ENCODE assay signal across 1 cellular context in genomic region chr2:20578895-20579825, GRCh38.
TF ChIP-seq lines count a peak whose summit lies in the region.

No MANE protein-coding gene starts in this region.

TF ChIP-seq in K562, 482 proteins besides CTCF, POLR2A, EP300 and RAD21 (continued from another document and continues in another):
- TF ChIP-seq, protein P1, sequence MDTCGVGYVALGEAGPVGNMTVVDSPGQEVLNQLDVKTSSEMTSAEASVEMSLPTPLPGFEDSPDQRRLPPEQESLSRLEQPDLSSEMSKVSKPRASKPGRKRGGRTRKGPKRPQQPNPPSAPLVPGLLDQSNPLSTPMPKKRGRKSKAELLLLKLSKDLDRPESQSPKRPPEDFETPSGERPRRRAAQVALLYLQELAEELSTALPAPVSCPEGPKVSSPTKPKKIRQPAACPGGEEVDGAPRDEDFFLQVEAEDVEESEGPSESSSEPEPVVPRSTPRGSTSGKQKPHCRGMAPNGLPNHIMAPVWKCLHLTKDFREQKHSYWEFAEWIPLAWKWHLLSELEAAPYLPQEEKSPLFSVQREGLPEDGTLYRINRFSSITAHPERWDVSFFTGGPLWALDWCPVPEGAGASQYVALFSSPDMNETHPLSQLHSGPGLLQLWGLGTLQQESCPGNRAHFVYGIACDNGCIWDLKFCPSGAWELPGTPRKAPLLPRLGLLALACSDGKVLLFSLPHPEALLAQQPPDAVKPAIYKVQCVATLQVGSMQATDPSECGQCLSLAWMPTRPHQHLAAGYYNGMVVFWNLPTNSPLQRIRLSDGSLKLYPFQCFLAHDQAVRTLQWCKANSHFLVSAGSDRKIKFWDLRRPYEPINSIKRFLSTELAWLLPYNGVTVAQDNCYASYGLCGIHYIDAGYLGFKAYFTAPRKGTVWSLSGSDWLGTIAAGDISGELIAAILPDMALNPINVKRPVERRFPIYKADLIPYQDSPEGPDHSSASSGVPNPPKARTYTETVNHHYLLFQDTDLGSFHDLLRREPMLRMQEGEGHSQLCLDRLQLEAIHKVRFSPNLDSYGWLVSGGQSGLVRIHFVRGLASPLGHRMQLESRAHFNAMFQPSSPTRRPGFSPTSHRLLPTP (IDR thresholded peaks at IDR 0.05; ENCODE audit: borderline replicate concordance, extremely low read depth, insufficient read length), result no peak
- no peak for TF ChIP-seq SNRNP70 (optimal IDR thresholded peaks at IDR 0.05; ENCODE audit: low read depth, low read length)
- TF ChIP-seq COPS2 (conservative IDR thresholded peaks at IDR 0.05), result no peak
- no peak for TF ChIP-seq FOXP1 (CRISPR knock-in tag; IDR thresholded peaks at IDR 0.05)
- TF ChIP-seq NFATC3 (IDR thresholded peaks at IDR 0.05), result no peak
- peak; percentile 68; the same call in 1 of the 2 replicates for TF ChIP-seq GATAD2B (IDR thresholded peaks at IDR 0.05; ENCODE audit: borderline replicate concordance)
- TF ChIP-seq, protein P2, sequence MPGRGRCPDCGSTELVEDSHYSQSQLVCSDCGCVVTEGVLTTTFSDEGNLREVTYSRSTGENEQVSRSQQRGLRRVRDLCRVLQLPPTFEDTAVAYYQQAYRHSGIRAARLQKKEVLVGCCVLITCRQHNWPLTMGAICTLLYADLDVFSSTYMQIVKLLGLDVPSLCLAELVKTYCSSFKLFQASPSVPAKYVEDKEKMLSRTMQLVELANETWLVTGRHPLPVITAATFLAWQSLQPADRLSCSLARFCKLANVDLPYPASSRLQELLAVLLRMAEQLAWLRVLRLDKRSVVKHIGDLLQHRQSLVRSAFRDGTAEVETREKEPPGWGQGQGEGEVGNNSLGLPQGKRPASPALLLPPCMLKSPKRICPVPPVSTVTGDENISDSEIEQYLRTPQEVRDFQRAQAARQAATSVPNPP (IDR thresholded peaks at IDR 0.05; ENCODE audit: borderline replicate concordance, insufficient read depth, insufficient read length), result no peak
- no peak; the same call in 1 of the 2 replicates for TF ChIP-seq BRD4 (IDR thresholded peaks at IDR 0.05)
- peak; percentile 98 for TF ChIP-seq L3MBTL2 (IDR thresholded peaks at IDR 0.05)
- TF ChIP-seq SMC3 (conservative IDR thresholded peaks at IDR 0.05; ENCODE audit: insufficient read depth, low read depth, low read length), result no peak
- no peak for TF ChIP-seq ZNF780A (CRISPR knock-in tag; IDR thresholded peaks at IDR 0.05)
- no peak for TF ChIP-seq SPI1 (IDR thresholded peaks at IDR 0.05; ENCODE audit: borderline replicate concordance, low read depth, low read length)
- TF ChIP-seq, protein P3, sequence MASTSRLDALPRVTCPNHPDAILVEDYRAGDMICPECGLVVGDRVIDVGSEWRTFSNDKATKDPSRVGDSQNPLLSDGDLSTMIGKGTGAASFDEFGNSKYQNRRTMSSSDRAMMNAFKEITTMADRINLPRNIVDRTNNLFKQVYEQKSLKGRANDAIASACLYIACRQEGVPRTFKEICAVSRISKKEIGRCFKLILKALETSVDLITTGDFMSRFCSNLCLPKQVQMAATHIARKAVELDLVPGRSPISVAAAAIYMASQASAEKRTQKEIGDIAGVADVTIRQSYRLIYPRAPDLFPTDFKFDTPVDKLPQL (IDR thresholded peaks at IDR 0.05; ENCODE audit: extremely low read depth, insufficient read length), result no peak
- TF ChIP-seq POLR2AphosphoS5 (IDR thresholded peaks at IDR 0.05; ENCODE audit: control insufficient read depth, insufficient read depth, low read depth, low read length), result peak; percentile 88
- no peak for TF ChIP-seq ZSCAN32 (CRISPR knock-in tag; IDR thresholded peaks at IDR 0.05)
- TF ChIP-seq CTCFL (IDR thresholded peaks at IDR 0.05; ENCODE audit: borderline replicate concordance, insufficient read depth, low read depth, low read length, poor library complexity, severe bottlenecking), result no peak
- TF ChIP-seq RBM39 (optimal IDR thresholded peaks at IDR 0.05; ENCODE audit: low read depth, low read length), result peak; percentile 19
- TF ChIP-seq ZBTB17 (CRISPR knock-in tag; IDR thresholded peaks at IDR 0.05), result peak; percentile 83
- no peak for TF ChIP-seq ZNF696 (CRISPR knock-in tag; conservative IDR thresholded peaks at IDR 0.05)
- TF ChIP-seq FOXM1 (IDR thresholded peaks at IDR 0.05; ENCODE audit: low read depth), result peak; percentile 43; the same call in 1 of the 2 replicates
- TF ChIP-seq FOXM1 (CRISPR knock-in tag; IDR thresholded peaks at IDR 0.05; ENCODE audit: low read depth), result 0 out of 2 replicates have a peak, but pooled peaks have one; percentile 67
- no peak for TF ChIP-seq ZNF347 (CRISPR knock-in tag; IDR thresholded peaks at IDR 0.05; ENCODE audit: low read depth)
- peak; percentile 89 for TF ChIP-seq MAFG (tag; conservative IDR thresholded peaks at IDR 0.05)
- TF ChIP-seq DLX4 (CRISPR knock-in tag; IDR thresholded peaks at IDR 0.05), result no peak
- TF ChIP-seq ZNF445 (CRISPR knock-in tag; IDR thresholded peaks at IDR 0.05; ENCODE audit: low read depth), result no peak
- no peak for TF ChIP-seq ZBTB40 (IDR thresholded peaks at IDR 0.05)
- TF ChIP-seq ZBTB40 (CRISPR knock-in tag; IDR thresholded peaks at IDR 0.05), result no peak
- no peak; the same call in none of the 2 replicates for TF ChIP-seq GATA2 (CRISPR knock-in tag; IDR thresholded peaks at IDR 0.05)
- 0 out of 2 replicates have a peak, but pooled peaks have one; percentile 22 for TF ChIP-seq ZNF263 (CRISPR knock-in tag; IDR thresholded peaks at IDR 0.05; ENCODE audit: borderline replicate concordance)
- peak; percentile 42; the same call in 1 of the 2 replicates for TF ChIP-seq ZNF57 (CRISPR knock-in tag; IDR thresholded peaks at IDR 0.05)
- TF ChIP-seq ZNF197 (CRISPR knock-in tag; IDR thresholded peaks at IDR 0.05; ENCODE audit: low read depth), result peak; percentile 64; the same call in 1 of the 2 replicates
- TF ChIP-seq SP1 (CRISPR knock-in tag; IDR thresholded peaks at IDR 0.05), result peak; percentile 33; the same call in 1 of the 2 replicates
- TF ChIP-seq MLX (CRISPR knock-in tag; conservative IDR thresholded peaks at IDR 0.05), result no peak
- TF ChIP-seq JUN (IDR thresholded peaks at IDR 0.05; ENCODE audit: borderline replicate concordance, low read depth, low read length), result peak; percentile 99
- peak; percentile 99 for TF ChIP-seq JUN (CRISPR knock-in tag; IDR thresholded peaks at IDR 0.05; ENCODE audit: borderline replicate concordance)
- TF ChIP-seq POLR2AphosphoS2 (IDR thresholded peaks at IDR 0.05; ENCODE audit: low read length), result no peak
- peak; percentile 21; the same call in 1 of the 2 replicates for TF ChIP-seq ZEB2 (IDR thresholded peaks at IDR 0.05)
- TF ChIP-seq, protein P4, sequence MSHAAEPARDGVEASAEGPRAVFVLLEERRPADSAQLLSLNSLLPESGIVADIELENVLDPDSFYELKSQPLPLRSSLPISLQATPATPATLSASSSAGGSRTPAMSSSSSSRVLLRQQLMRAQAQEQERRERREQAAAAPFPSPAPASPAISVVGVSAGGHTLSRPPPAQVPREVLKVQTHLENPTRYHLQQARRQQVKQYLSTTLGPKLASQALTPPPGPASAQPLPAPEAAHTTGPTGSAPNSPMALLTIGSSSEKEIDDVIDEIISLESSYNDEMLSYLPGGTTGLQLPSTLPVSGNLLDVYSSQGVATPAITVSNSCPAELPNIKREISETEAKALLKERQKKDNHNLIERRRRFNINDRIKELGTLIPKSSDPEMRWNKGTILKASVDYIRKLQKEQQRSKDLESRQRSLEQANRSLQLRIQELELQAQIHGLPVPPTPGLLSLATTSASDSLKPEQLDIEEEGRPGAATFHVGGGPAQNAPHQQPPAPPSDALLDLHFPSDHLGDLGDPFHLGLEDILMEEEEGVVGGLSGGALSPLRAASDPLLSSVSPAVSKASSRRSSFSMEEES (CRISPR knock-in tag; IDR thresholded peaks at IDR 0.05), result no peak
- TF ChIP-seq PRMT5 (CRISPR knock-in tag; IDR thresholded peaks at IDR 0.05), result no peak
- TF ChIP-seq SMAD1 (IDR thresholded peaks at IDR 0.05; ENCODE audit: low read depth, low read length, partially characterized antibody), result no peak
- no peak for TF ChIP-seq SETDB1 (IDR thresholded peaks at IDR 0.05; ENCODE audit: low read length)
- no peak for TF ChIP-seq HDAC6 (IDR thresholded peaks at IDR 0.05; ENCODE audit: low read depth, low read length)
- peak; percentile 62; the same call in 1 of the 2 replicates for TF ChIP-seq NCOA1 (IDR thresholded peaks at IDR 0.05; ENCODE audit: low read depth)
- no peak for TF ChIP-seq HDGF (IDR thresholded peaks at IDR 0.05)
- TF ChIP-seq, protein P5, sequence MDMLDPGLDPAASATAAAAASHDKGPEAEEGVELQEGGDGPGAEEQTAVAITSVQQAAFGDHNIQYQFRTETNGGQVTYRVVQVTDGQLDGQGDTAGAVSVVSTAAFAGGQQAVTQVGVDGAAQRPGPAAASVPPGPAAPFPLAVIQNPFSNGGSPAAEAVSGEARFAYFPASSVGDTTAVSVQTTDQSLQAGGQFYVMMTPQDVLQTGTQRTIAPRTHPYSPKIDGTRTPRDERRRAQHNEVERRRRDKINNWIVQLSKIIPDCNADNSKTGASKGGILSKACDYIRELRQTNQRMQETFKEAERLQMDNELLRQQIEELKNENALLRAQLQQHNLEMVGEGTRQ (CRISPR knock-in tag; IDR thresholded peaks at IDR 0.05), result no peak
- TF ChIP-seq CREBBP (IDR thresholded peaks at IDR 0.05; ENCODE audit: low read depth, low read length), result no peak
- no peak for TF ChIP-seq RBM22 (IDR thresholded peaks at IDR 0.05; ENCODE audit: low read depth, low read length, poor library complexity, severe bottlenecking)
